8 cellular contexts compared by ENCODE assay signal in genomic region chr16:5072334-5073278, GRCh38.
DNase-seq lines count a peak whose midpoint lies in the region; ATAC-seq and TF ChIP-seq lines count a peak whose summit lies in the region.

No MANE protein-coding gene starts in this region.

- DNase-seq in AG10803 (ENCODE audit: low read depth) (no peak), DMS79 treated with DMSO at 0.1 percent for 48 hours (lab: John Stamatoyannopoulos, UW) (no peak), GM10248 (ENCODE audit: extremely low spot score) (no peak)

- peak overlapping the region; percentile 90 for H3K9ac ChIP-seq in HUES6 (ENCODE audit: low read length)

- POLR2A ChIA-PET in GM10248 (lab: Yijun Ruan, JAX), result no interaction called here

- H3K36me3 ChIP-seq in HUES6 (ENCODE audit: control insufficient read depth, insufficient read depth, low read length) (peaks cover 32% of the 10 kb centered on the region), muscle layer of duodenum (ENCODE audit: control insufficient read depth in 1 of 2, insufficient read depth in 2 of 2, low read length in 2 of 2) (peaks cover 9 to 24% of the 10 kb centered on the region in 2 donors)

- peak overlapping the region; percentile 85 for H3K4me3 ChIP-seq in AG10803 (ENCODE audit: low read length)
- peak overlapping the region; percentile 92 for H3K4me3 ChIP-seq in HUES6 (ENCODE audit: low read depth, low read length)
- peak overlapping the region; percentile 81 to 86 for H3K4me3 ChIP-seq in muscle layer of duodenum (ENCODE audit: low read depth in 1 of 2, low read length in 2 of 2)

- H3K4me1 ChIP-seq in HUES6 (ENCODE audit: control insufficient read depth, insufficient read depth, low read length) (peaks cover 9% of the 10 kb centered on the region), muscle layer of duodenum (ENCODE audit: control insufficient read depth in 1 of 2, insufficient read depth in 2 of 2, low read length in 2 of 2) (peaks cover 7 to 10% of the 10 kb centered on the region in 2 donors)

- CTCF ChIA-PET in GM10248 (lab: Yijun Ruan, JAX), result interaction anchor here (1.0 to 1.4 kb wide), 5 partner anchors 10 to 19 kb away, joined by 3 to 6 read pairs (median 5); no protein-coding TSS in a partner anchor

- no peak for ATAC-seq in HG03039 (IDR thresholded peaks at IDR 0.05; ENCODE audit: unreplicated experiment)
- no peak for ATAC-seq in GM21529 (IDR thresholded peaks at IDR 0.05; ENCODE audit: unreplicated experiment)

- H3K27me3 ChIP-seq in HUES6 (ENCODE audit: control insufficient read depth, insufficient read depth, low read length), result no peaks in the 10 kb centered on the region
- H3K27me3 ChIP-seq in muscle layer of duodenum (ENCODE audit: low read depth, low read length), result no peaks in the 10 kb centered on the region

- H3K27ac ChIP-seq in HUES6 (ENCODE audit: low read depth, low read length) (0 out of 2 replicates have a peak overlapping the region, but pooled peaks have one; percentile 69), cingulate gyrus (ENCODE audit: low read depth, low read length) (peak overlapping the region; percentile 88), muscle layer of duodenum (ENCODE audit: low read length) (peak overlapping the region; percentile 79)

- TF ChIP-seq CTCF in AG10803 (conservative IDR thresholded peaks at IDR 0.05; ENCODE audit: low read length) (no peak; the same call in 1 of the 2 replicates), GM10248 (IDR thresholded peaks at IDR 0.05; ENCODE audit: control extremely low read depth, extremely low read depth, low read depth, missing control alignments) (no peak)

- H3K9me3 ChIP-seq in HUES6 (ENCODE audit: control insufficient read depth, insufficient read depth, low read depth, low read length) (no peaks in the 10 kb centered on the region), muscle layer of duodenum (ENCODE audit: control insufficient read depth in 1 of 2, low read length in 2 of 2) (no peaks in the 10 kb centered on the region)
